18 cellular contexts compared by ENCODE assay signal in genomic region chr9:69078581-69078980, GRCh38. TPM values are rescaled to one million over a fixed set of nuclear protein-coding genes. Genes with fewer than 3 reads are reported as not detected.
DNase-seq lines count a peak whose midpoint lies in the region; ATAC-seq and TF ChIP-seq lines count a peak whose summit lies in the region.
"Had no signal": no experiment of that assay in that cellular context is flagged by ENCODE, and none has a peak within 500 bp of the region (broad histone marks: within the 10 kb centered on the region; RNA-seq: fewer than 3 reads in every experiment).

No MANE protein-coding gene starts in this region.

- H3K9me3 ChIP-seq in ascending aorta (no peaks in the 10 kb centered on the region), thoracic aorta (no peaks in the 10 kb centered on the region)
- H3K9me3 ChIP-seq: uterus had no signal

- peak; percentile 82 for ATAC-seq in thoracic aorta (ENCODE audit: insufficient number of reproducible peaks, low FRiP score, low read depth)
- no peak for ATAC-seq in naive thymus-derived CD8-positive, alpha-beta T cell

- H3K4me1 Mint-ChIP-seq in naive thymus-derived CD8-positive, alpha-beta T cell = peaks cover 0 to 2% (median 0%) of the 10 kb centered on the region in 4 donors
- H3K4me1 Mint-ChIP-seq: B cell had no signal

- TF ChIP-seq CTCF in ascending aorta (IDR thresholded peaks at IDR 0.05) (no peak), thoracic aorta (IDR thresholded peaks at IDR 0.05) (no peak)

- H3K27ac Mint-ChIP-seq in naive thymus-derived CD8-positive, alpha-beta T cell = no peak overlapping the region
- H3K27ac Mint-ChIP-seq: B cell had no signal

- H3K36me3 Mint-ChIP-seq in naive thymus-derived CD8-positive, alpha-beta T cell = peaks cover 0 to 35% (median 26%) of the 10 kb centered on the region in 3 donors

- H3K4me3 Mint-ChIP-seq in naive thymus-derived CD8-positive, alpha-beta T cell = no peak overlapping the region
- H3K4me3 Mint-ChIP-seq: B cell had no signal

- DNase-seq in ascending aorta (ENCODE audit: low spot score in 2 of 2) = peak in 1 of 2 donors; percentile 89
- peak; percentile 92 for DNase-seq in fibroblast of peridontal ligament (ENCODE audit: extremely low read depth)
- peak; percentile 12 for DNase-seq in medulla oblongata (ENCODE audit: extremely low spot score)
- DNase-seq in thoracic aorta (ENCODE audit: low spot score) = peak; percentile 51
- DNase-seq in DMS53 treated with DMSO at 0.1 percent for 48 hours (lab: John Stamatoyannopoulos, UW; ENCODE audit: unreplicated experiment) = no peak
- DNase-seq in NCI-H2196 treated with DMSO at 0.1 percent for 48 hours (lab: John Stamatoyannopoulos, UW; ENCODE audit: unreplicated experiment) = no peak
- no peak for DNase-seq in SW480 (ENCODE audit: low spot score)
- no peak for DNase-seq in naive thymus-derived CD8-positive, alpha-beta T cell
- DNase-seq: activated effector memory CD4-positive, alpha-beta T cell treated with anti-CD3 and anti-CD28 coated beads, Interleukin-2, amount 50 U/mL, for 16 hours; brain microvascular endothelial cell; effector memory CD4-positive, alpha-beta T cell; Karpas-422; NCI-H1417 treated with DMSO at 0.1 percent for 48 hours; NCI-H446 treated with DMSO at 0.1 percent for 48 hours; OCI-M1; stimulated activated CD8-positive, alpha-beta memory T cell treated with anti-CD3 and anti-CD28 coated beads, Interleukin-4, amount 100 ng/mL, for 48 hours had no signal

- H3K36me3 ChIP-seq in ascending aorta (no peaks in the 10 kb centered on the region), thoracic aorta (no peaks in the 10 kb centered on the region)
- H3K36me3 ChIP-seq: brain microvascular endothelial cell, uterus had no signal

- POLR2A ChIA-PET in naive thymus-derived CD8-positive, alpha-beta T cell (lab: Charles Lee) = no interaction called here

- peaks cover 0 to 10% (median 3%) of the 10 kb centered on the region in 9 donors for H3K9me3 Mint-ChIP-seq in naive thymus-derived CD8-positive, alpha-beta T cell

- no peak overlapping the region for H3K4me3 ChIP-seq in ascending aorta
- no peak overlapping the region for H3K4me3 ChIP-seq in thoracic aorta
- H3K4me3 ChIP-seq: uterus had no signal

- H3K4me1 ChIP-seq in ascending aorta (peaks cover 12 to 28% of the 10 kb centered on the region in 2 donors), thoracic aorta (ENCODE audit: control insufficient read depth in 1 of 2, low read depth in 2 of 2) (peaks cover 18 to 40% of the 10 kb centered on the region in 2 donors)
- H3K4me1 ChIP-seq: uterus had no signal

- H3K27me3 Mint-ChIP-seq in naive thymus-derived CD8-positive, alpha-beta T cell = no peaks in the 10 kb centered on the region
- H3K27me3 Mint-ChIP-seq: B cell had no signal

- no peaks in the 10 kb centered on the region for H3K27me3 ChIP-seq in ascending aorta
- H3K27me3 ChIP-seq in thoracic aorta (replicated peaks; ENCODE audit: insufficient read depth) = no peaks in the 10 kb centered on the region
- H3K27me3 ChIP-seq: brain microvascular endothelial cell, uterus had no signal

- H3K27ac ChIP-seq in ascending aorta (peak overlapping the region; percentile 72 to 73), thoracic aorta (peak overlapping the region; percentile 48 to 75)
- H3K27ac ChIP-seq: brain microvascular endothelial cell, uterus had no signal

- intact Hi-C loops in ascending aorta (cut with DNase I) = loop anchor here (2.0 to 5.0 kb wide), 3 partner anchors 18 to 52 kb away; no protein-coding TSS in a partner anchor

RNA-seq across cellular contexts. Expression of gene FXN, which starts 43.0 kb away (rescaled TPM):
- total RNA-seq in ascending aorta (not detected), thoracic aorta (1 to 10 TPM in 1 of 2 donors, under 1 TPM in 1; 0.68 to 4.0 TPM)
- 10 to 100 TPM; 19.3 to 23.0 TPM for total RNA-seq in naive thymus-derived CD8-positive, alpha-beta T cell
- polyA plus RNA-seq in naive thymus-derived CD8-positive, alpha-beta T cell = 10 to 100 TPM; 51.2 to 78.9 (median 59.9) TPM

Comparison
In these comparisons a context has a peak if more than half of its experiments do, and no peak if none do; other contexts are left out.
1. DNase-seq: peak in fibroblast of peridontal ligament (single experiment), medulla oblongata (single experiment) and thoracic aorta (single experiment); none in DMS53 treated with DMSO at 0.1 percent for 48 hours (single experiment), NCI-H2196 treated with DMSO at 0.1 percent for 48 hours (single experiment), SW480 (single experiment) and naive thymus-derived CD8-positive, alpha-beta T cell (0 of 10).
2. RNA of gene FXN, which starts 43.0 kb away (total RNA-seq): 19.3 to 23.0 TPM in naive thymus-derived CD8-positive, alpha-beta T cell; 0.68 to 4.0 TPM in thoracic aorta and not detected in ascending aorta (single experiment); every median in the first group is over 4 times any median in the second.